In genomic region chr9:84851935-84852585, GRCh38 we compare ENCODE assay signal across 9 cellular contexts.
A peak's percentile ranks its signal among the peaks of the same experiment; 100 is the strongest.
DNase-seq lines count a peak whose midpoint lies in the region; TF ChIP-seq lines count a peak whose summit lies in the region.
"Had no signal": no experiment of that assay in that cellular context is flagged by ENCODE, and none has a peak within 500 bp of the region (broad histone marks: within the 10 kb centered on the region; RNA-seq: fewer than 3 reads in every experiment).

No MANE protein-coding gene starts in this region.

- TF ChIP-seq CTCF in chondrocyte (IDR thresholded peaks at IDR 0.05), result no peak

- H3K36me3 Mint-ChIP-seq in chondrocyte (ENCODE audit: low read depth), result no peaks in the 10 kb centered on the region
- H3K36me3 Mint-ChIP-seq: activated CD8-positive, alpha-beta memory T cell treated with anti-CD3 and anti-CD28 coated beads, Interleukin-2, amount 10 ng/mL, durations not matched to agents 7 days and 5 days had no signal

- H3K4me1 Mint-ChIP-seq in chondrocyte (ENCODE audit: low read depth), result peaks cover 58% of the 10 kb centered on the region
- H3K4me1 Mint-ChIP-seq: activated CD8-positive, alpha-beta memory T cell treated with anti-CD3 and anti-CD28 coated beads, Interleukin-2, amount 10 ng/mL, durations not matched to agents 7 days and 5 days had no signal

- DNase-seq in AG20443 (ENCODE audit: low spot score), result peak; percentile 82
- DNase-seq in NCI-H146 treated with DMSO at 0.1 percent for 48 hours (lab: John Stamatoyannopoulos, UW; ENCODE audit: unreplicated experiment), result peak; percentile 68
- DNase-seq in chondrocyte (ENCODE audit: low spot score), result no peak
- peak; percentile 54 for DNase-seq in medulla oblongata (ENCODE audit: extremely low spot score)
- no peak for DNase-seq in stimulated activated CD4-positive, alpha-beta T cell treated with anti-CD3 and anti-CD28 coated beads, Interleukin-4, amount 100 ng/mL, for 4 hours
- no peak for DNase-seq in globus pallidus (ENCODE audit: low spot score)
- no peak for DNase-seq in activated CD4-positive, alpha-beta T cell treated with anti-CD3 and anti-CD28 coated beads, Interleukin-2, amount 50 U/mL, for 1 hour
- DNase-seq in Kasumi-1 (lab: John Stamatoyannopoulos, UW), result no peak
- DNase-seq: activated CD8-positive, alpha-beta memory T cell treated with anti-CD3 and anti-CD28 coated beads, Interleukin-2, amount 10 ng/mL, durations not matched to agents 7 days and 5 days had no signal

- peaks cover 3% of the 10 kb centered on the region for H3K9me3 Mint-ChIP-seq in chondrocyte (ENCODE audit: low read depth)

- peak overlapping the region; percentile 94 for H3K27ac Mint-ChIP-seq in chondrocyte (ENCODE audit: unreplicated experiment)
- H3K27ac Mint-ChIP-seq: activated CD8-positive, alpha-beta memory T cell treated with anti-CD3 and anti-CD28 coated beads, Interleukin-2, amount 10 ng/mL, durations not matched to agents 7 days and 5 days had no signal

- peak overlapping the region; percentile 19 for H3K4me3 Mint-ChIP-seq in chondrocyte (ENCODE audit: unreplicated experiment)
- H3K4me3 Mint-ChIP-seq: activated CD8-positive, alpha-beta memory T cell treated with anti-CD3 and anti-CD28 coated beads, Interleukin-2, amount 10 ng/mL, durations not matched to agents 7 days and 5 days had no signal

- no peaks in the 10 kb centered on the region for H3K27me3 Mint-ChIP-seq in chondrocyte (ENCODE audit: low read depth)
- H3K27me3 Mint-ChIP-seq: activated CD8-positive, alpha-beta memory T cell treated with anti-CD3 and anti-CD28 coated beads, Interleukin-2, amount 10 ng/mL, durations not matched to agents 7 days and 5 days had no signal

Comparison
In these comparisons a context has a peak if more than half of its experiments do, and no peak if none do; other contexts are left out.
1. DNase-seq: peak in AG20443 (single experiment), NCI-H146 treated with DMSO at 0.1 percent for 48 hours (single experiment) and medulla oblongata (single experiment); none in chondrocyte (single experiment), stimulated activated CD4-positive, alpha-beta T cell treated with anti-CD3 and anti-CD28 coated beads, Interleukin-4, amount 100 ng/mL, for 4 hours (0 of 2), globus pallidus (single experiment), activated CD4-positive, alpha-beta T cell treated with anti-CD3 and anti-CD28 coated beads, Interleukin-2, amount 50 U/mL, for 1 hour (single experiment) and Kasumi-1 (0 of 2).